In genomic region chr4:25712611-25713010, GRCh38 we compare ENCODE assay signal across 33 cellular contexts. TPM values are rescaled to one million over a fixed set of nuclear protein-coding genes. Genes with fewer than 3 reads are reported as not detected.
"Had no signal": no experiment of that assay in that cellular context is flagged by ENCODE, and none has a peak within 500 bp of the region (broad histone marks: within the 10 kb centered on the region; RNA-seq: fewer than 3 reads in every experiment).

No MANE protein-coding gene starts in this region.

- ATAC-seq: activated CD4-positive, alpha-beta T cell treated with anti-CD3 and anti-CD28 coated beads for 36 hours; activated CD8-positive, alpha-beta memory T cell treated with anti-CD3 and anti-CD28 coated beads, Interleukin-2, amount 10 ng/mL, durations not matched to agents 7 days and 5 days; activated CD8-positive, alpha-beta T cell treated with anti-CD3 and anti-CD28 coated beads, Interleukin-2, amount 10 ng/mL, durations not matched to agents 7 days and 5 days; activated naive CD4-positive, alpha-beta T cell treated with anti-CD3 and anti-CD28 coated beads, Interleukin-2, amount 50 U/mL, for 72 hours; effector memory CD8-positive, alpha-beta T cell; gastroesophageal sphincter; heart right ventricle had no signal

- H3K36me3 Mint-ChIP-seq: activated CD4-positive, alpha-beta memory T cell treated with anti-CD3 and anti-CD28 coated beads for 36 hours; activated CD8-positive, alpha-beta memory T cell treated with anti-CD3 and anti-CD28 coated beads, Interleukin-2, amount 10 ng/mL, durations not matched to agents 7 days and 5 days; activated naive CD8-positive, alpha-beta T cell treated with anti-CD3 and anti-CD28 coated beads, Interleukin-2, amount 10 ng/mL, durations not matched to agents 7 days and 5 days had no signal

- H3K9me3 Mint-ChIP-seq: activated CD4-positive, alpha-beta T cell treated with anti-CD3 and anti-CD28 coated beads, Interleukin-2, amount 10 ng/mL, durations not matched to agents 24 days and 14 days; activated naive CD8-positive, alpha-beta T cell treated with anti-CD3 and anti-CD28 coated beads, Interleukin-2, amount 10 ng/mL, durations not matched to agents 7 days and 5 days; activated T-helper 1 cell treated with anti-CD3 and anti-CD28 coated beads, Interleukin-12 subunit alpha, Interleukin-12 subunit beta, Interleukin-2, Interleukin-4 antibody, amounts not matched to agents 30 ng/mL and 10 ng/mL and 1 ng/mL, durations not matched to agents 14 hours and 24 hours and 36 hours; activated T-helper 2 cell treated with anti-CD3 and anti-CD28 coated beads, Interferon-gamma antibody, Interleukin-2, Interleukin-4, amounts not matched to agents 10 μg/mL and 5 μg/mL and 100 μg/mL, durations not matched to agents 14 hours and 24 hours and 36 hours; central memory CD8-positive, alpha-beta T cell had no signal

- H3K27ac Mint-ChIP-seq: activated CD4-positive, alpha-beta memory T cell treated with anti-CD3 and anti-CD28 coated beads for 36 hours; activated CD4-positive, alpha-beta T cell treated with anti-CD3 and anti-CD28 coated beads for 36 hours; activated CD4-positive, alpha-beta T cell treated with anti-CD3 and anti-CD28 coated beads, Interleukin-2, amount 10 ng/mL, durations not matched to agents 24 days and 14 days; activated CD8-positive, alpha-beta memory T cell treated with anti-CD3 and anti-CD28 coated beads, Interleukin-2, amount 10 ng/mL, durations not matched to agents 7 days and 5 days; activated CD8-positive, alpha-beta T cell treated with anti-CD3 and anti-CD28 coated beads, Interleukin-2, amount 10 ng/mL, durations not matched to agents 7 days and 5 days; activated naive CD4-positive, alpha-beta T cell treated with anti-CD3 and anti-CD28 coated beads, Interleukin-2, amount 50 U/mL, for 72 hours; activated naive CD8-positive, alpha-beta T cell treated with anti-CD3 and anti-CD28 coated beads, Interleukin-2, amount 10 ng/mL, durations not matched to agents 7 days and 5 days; activated T-helper 1 cell treated with anti-CD3 and anti-CD28 coated beads, Interleukin-12 subunit alpha, Interleukin-12 subunit beta, Interleukin-2, Interleukin-4 antibody, amounts not matched to agents 30 ng/mL and 10 ng/mL and 1 ng/mL, durations not matched to agents 14 hours and 24 hours and 36 hours; activated T-helper 2 cell treated with anti-CD3 and anti-CD28 coated beads, Interferon-gamma antibody, Interleukin-2, Interleukin-4, amounts not matched to agents 10 μg/mL and 5 μg/mL and 100 μg/mL, durations not matched to agents 14 hours and 24 hours and 36 hours; effector memory CD8-positive, alpha-beta T cell had no signal

- H3K27me3 Mint-ChIP-seq: activated CD4-positive, alpha-beta memory T cell treated with anti-CD3 and anti-CD28 coated beads for 36 hours; activated CD4-positive, alpha-beta T cell treated with anti-CD3 and anti-CD28 coated beads, Interleukin-2, amount 10 ng/mL, durations not matched to agents 24 days and 14 days; activated CD8-positive, alpha-beta memory T cell treated with anti-CD3 and anti-CD28 coated beads, Interleukin-2, amount 10 ng/mL, durations not matched to agents 7 days and 5 days; activated naive CD8-positive, alpha-beta T cell treated with anti-CD3 and anti-CD28 coated beads, Interleukin-2, amount 10 ng/mL, durations not matched to agents 7 days and 5 days; central memory CD8-positive, alpha-beta T cell had no signal

- H3K4me1 Mint-ChIP-seq: activated CD4-positive, alpha-beta T cell treated with anti-CD3 and anti-CD28 coated beads for 36 hours; activated CD4-positive, alpha-beta T cell treated with anti-CD3 and anti-CD28 coated beads, Interleukin-2, amount 10 ng/mL, durations not matched to agents 24 days and 14 days; activated CD8-positive, alpha-beta memory T cell treated with anti-CD3 and anti-CD28 coated beads, Interleukin-2, amount 10 ng/mL, durations not matched to agents 7 days and 5 days; activated naive CD8-positive, alpha-beta T cell treated with anti-CD3 and anti-CD28 coated beads, Interleukin-2, amount 10 ng/mL, durations not matched to agents 7 days and 5 days; central memory CD8-positive, alpha-beta T cell had no signal

- H3K4me3 Mint-ChIP-seq: activated CD4-positive, alpha-beta memory T cell treated with anti-CD3 and anti-CD28 coated beads for 36 hours; activated CD4-positive, alpha-beta T cell treated with anti-CD3 and anti-CD28 coated beads for 36 hours; activated CD4-positive, alpha-beta T cell treated with anti-CD3 and anti-CD28 coated beads, Interleukin-2, amount 10 ng/mL, durations not matched to agents 24 days and 14 days; activated CD8-positive, alpha-beta memory T cell treated with anti-CD3 and anti-CD28 coated beads, Interleukin-2, amount 10 ng/mL, durations not matched to agents 7 days and 5 days; activated CD8-positive, alpha-beta T cell treated with anti-CD3 and anti-CD28 coated beads, Interleukin-2, amount 10 ng/mL, durations not matched to agents 7 days and 5 days; activated naive CD8-positive, alpha-beta T cell treated with anti-CD3 and anti-CD28 coated beads, Interleukin-2, amount 10 ng/mL, durations not matched to agents 7 days and 5 days; activated T-helper 1 cell treated with anti-CD3 and anti-CD28 coated beads, Interleukin-12 subunit alpha, Interleukin-12 subunit beta, Interleukin-2, Interleukin-4 antibody, amounts not matched to agents 30 ng/mL and 10 ng/mL and 1 ng/mL, durations not matched to agents 14 hours and 24 hours and 36 hours; central memory CD8-positive, alpha-beta T cell; effector memory CD8-positive, alpha-beta T cell had no signal

- DNase-seq: activated CD4-positive, alpha-beta memory T cell treated with anti-CD3 and anti-CD28 coated beads for 36 hours; activated CD4-positive, alpha-beta T cell treated with anti-CD3 and anti-CD28 coated beads for 36 hours; activated CD4-positive, alpha-beta T cell treated with anti-CD3 and anti-CD28 coated beads, Interleukin-2, amount 10 ng/mL, durations not matched to agents 24 days and 14 days; activated CD4-positive, CD25-positive, alpha-beta regulatory T cell; activated CD4-positive, CD25-positive, alpha-beta regulatory T cell treated with anti-CD3 and anti-CD28 coated beads, Interleukin-2, amount 50 U/mL, for 72 hours; activated CD8-positive, alpha-beta memory T cell treated with anti-CD3 and anti-CD28 coated beads, Interleukin-2, amount 10 ng/mL, durations not matched to agents 7 days and 5 days; activated CD8-positive, alpha-beta memory T cell treated with anti-CD3 and anti-CD28 coated beads, Interleukin-2, amount 50 U/mL, for 4 hours; activated CD8-positive, alpha-beta T cell treated with anti-CD3 and anti-CD28 coated beads, Interleukin-2, amount 10 ng/mL, durations not matched to agents 7 days and 5 days; activated gamma-delta T cell treated with Interleukin-2 at 50 U/mL for 16 hours; activated naive CD4-positive, alpha-beta T cell treated with Interleukin-2 at 50 U/mL for 16 hours; activated naive CD8-positive, alpha-beta T cell treated with anti-CD3 and anti-CD28 coated beads, Interleukin-2, amount 10 ng/mL, durations not matched to agents 7 days and 5 days; activated T-cell treated with anti-CD3 and anti-CD28 coated beads, Interleukin-2, amount 50 U/mL, for 1 hour; activated T-cell treated with anti-CD3 and anti-CD28 coated beads, Interleukin-2, amount 50 U/mL, for 48 hours; brain microvascular endothelial cell; dermis blood vessel endothelial cell; effector CD4-positive, alpha-beta T cell; effector memory CD8-positive, alpha-beta T cell; erythroblast; esophagus squamous epithelium; foreskin melanocyte; heart right ventricle; T-helper 2 cell had no signal

RNA-seq across cellular contexts. Expression of gene SLC34A2, which starts 57.0 kb away (rescaled TPM):
- total RNA-seq: activated CD4-positive, alpha-beta memory T cell treated with anti-CD3 and anti-CD28 coated beads for 36 hours; activated CD4-positive, alpha-beta T cell treated with anti-CD3 and anti-CD28 coated beads for 36 hours; activated CD4-positive, alpha-beta T cell treated with anti-CD3 and anti-CD28 coated beads, Interleukin-2, amount 10 ng/mL, durations not matched to agents 24 days and 14 days; activated CD8-positive, alpha-beta memory T cell treated with anti-CD3 and anti-CD28 coated beads for 36 hours; activated CD8-positive, alpha-beta memory T cell treated with anti-CD3 and anti-CD28 coated beads, Interleukin-2, amount 10 ng/mL, durations not matched to agents 7 days and 5 days; activated CD8-positive, alpha-beta T cell treated with anti-CD3 and anti-CD28 coated beads, Interleukin-2, amount 10 ng/mL, durations not matched to agents 7 days and 5 days; activated naive CD4-positive, alpha-beta T cell treated with anti-CD3 and anti-CD28 coated beads, Interleukin-2, amount 50 U/mL, for 72 hours; activated naive CD8-positive, alpha-beta T cell treated with anti-CD3 and anti-CD28 coated beads, Interleukin-2, amount 10 ng/mL, durations not matched to agents 7 days and 5 days; activated T-helper 1 cell treated with anti-CD3 and anti-CD28 coated beads, Interleukin-12 subunit alpha, Interleukin-12 subunit beta, Interleukin-2, Interleukin-4 antibody, amounts not matched to agents 30 ng/mL and 10 ng/mL and 1 ng/mL, durations not matched to agents 14 hours and 24 hours and 36 hours; activated T-helper 2 cell treated with anti-CD3 and anti-CD28 coated beads, Interferon-gamma antibody, Interleukin-2, Interleukin-4, amounts not matched to agents 10 μg/mL and 5 μg/mL and 100 μg/mL, durations not matched to agents 14 hours and 24 hours and 36 hours; ascending aorta; fibroblast of lung; fibroblast of villous mesenchyme; glomerular endothelial cell; T-helper 1 cell treated with Interleukin-12 subunit alpha and Interleukin-12 subunit beta and Interleukin-4 antibody, amounts not matched to agents 30 ng/mL and 1 ng/mL, for 36 hours had no signal
